ENCODE assay signal across 1 cellular context in genomic region chr3:158050461-158050860, GRCh38.
TF ChIP-seq lines count a peak whose summit lies in the region.

No MANE protein-coding gene starts in this region.

TF ChIP-seq in GM12878, 131 proteins besides CTCF, POLR2A, EP300 and RAD21:
- TF ChIP-seq CHD1 (IDR thresholded peaks at IDR 0.05; ENCODE audit: low read depth, low read length) (no peak), IKZF1 (conservative IDR thresholded peaks at IDR 0.05) (no peak), STAT3 (IDR thresholded peaks at IDR 0.05; ENCODE audit: low read depth, low read length) (no peak), ZNF217 (IDR thresholded peaks at IDR 0.05) (no peak), ZBTB40 (IDR thresholded peaks at IDR 0.05; ENCODE audit: borderline replicate concordance) (no peak), RFX5 (IDR thresholded peaks at IDR 0.05; ENCODE audit: low read depth, low read length) (no peak), CBX3 (IDR thresholded peaks at IDR 0.05; ENCODE audit: borderline replicate concordance, low read depth) (no peak), CBFB (IDR thresholded peaks at IDR 0.05; ENCODE audit: low read depth) (no peak), MTA3 (IDR thresholded peaks at IDR 0.05; ENCODE audit: borderline replicate concordance, low read length) (no peak), PBX3 (IDR thresholded peaks at IDR 0.05; ENCODE audit: insufficient replicate concordance, low read depth, low read length) (no peak), NR2F1 (conservative IDR thresholded peaks at IDR 0.05) (no peak), SMC3 (IDR thresholded peaks at IDR 0.05; ENCODE audit: borderline replicate concordance, low read length) (no peak), YBX1 (IDR thresholded peaks at IDR 0.05) (no peak), ELK1 (IDR thresholded peaks at IDR 0.05; ENCODE audit: low read depth, low read length) (no peak), ZNF207 (IDR thresholded peaks at IDR 0.05; ENCODE audit: borderline replicate concordance) (no peak)
TF ChIP-seq in GM12878: peak in this region for 0.
